In genomic region chrX:71253253-71254091, GRCh38 we compare ENCODE assay signal across 8 cellular contexts. TPM values are rescaled to one million over a fixed set of nuclear protein-coding genes. Genes with fewer than 3 reads are reported as not detected.
DNase-seq lines count a peak whose midpoint lies in the region; ATAC-seq and TF ChIP-seq lines count a peak whose summit lies in the region.

No MANE protein-coding gene starts in this region.

- H3K27ac ChIP-seq in vagina: peak overlapping the region; percentile 84

- peak overlapping the region; percentile 56 to 65 for H3K4me3 ChIP-seq in vagina

- ATAC-seq in natural killer cell treated with Interleukin-12 subunit alpha and Interleukin-12 subunit beta and Interleukin-15 and Interleukin-18, amount 100 ng/mL, for 72 hours: no peak

- no peaks in the 10 kb centered on the region for H3K27me3 ChIP-seq in vagina

- DNase-seq in NCI-H2081 (lab: John Stamatoyannopoulos, UW) (peak; percentile 47 to 51), NCI-H2081 treated with DMSO at 0.1 percent for 48 hours (lab: John Stamatoyannopoulos, UW) (no peak), NCI-H1105 treated with DMSO at 0.1 percent for 48 hours (lab: John Stamatoyannopoulos, UW) (peak; percentile 3), fibroblast of gingiva (ENCODE audit: low read depth) (peak; percentile 10), vagina (ENCODE audit: extremely low spot score in 2 of 2) (no peak), DMS114 treated with DMSO at 0.1 percent for 48 hours (lab: John Stamatoyannopoulos, UW; ENCODE audit: unreplicated experiment) (no peak)
- DNase-seq in activated T-cell treated with anti-CD3 and anti-CD28 coated beads, Interleukin-2, amount 50 U/mL, for 24 hours: peak; percentile 48
- no peak for DNase-seq in natural killer cell treated with Interleukin-12 subunit alpha and Interleukin-12 subunit beta and Interleukin-15 and Interleukin-18, amount 100 ng/mL, for 72 hours (ENCODE audit: low spot score)

- peak overlapping the region; percentile 91 for H3K27ac Mint-ChIP-seq in activated T-cell treated with anti-CD3 and anti-CD28 coated beads, Interleukin-2, amount 50 U/mL, for 24 hours
- H3K27ac Mint-ChIP-seq in natural killer cell treated with Interleukin-12 subunit alpha and Interleukin-12 subunit beta and Interleukin-15 and Interleukin-18, amount 100 ng/mL, for 72 hours: peak overlapping the region; percentile 79 to 85

- TF ChIP-seq CTCF in vagina (IDR thresholded peaks at IDR 0.05): no peak

- intact Hi-C loops in vagina (cut with DNase I): loop anchor here (2.0 kb wide), 1 partner anchor 113 kb away; the partner anchor contains the start of gene TAF1

- peaks cover 16% of the 10 kb centered on the region for H3K4me1 ChIP-seq in vagina

- H3K36me3 ChIP-seq in vagina: peaks cover 0 to 9% of the 10 kb centered on the region in 2 donors

- peaks cover 27% of the 10 kb centered on the region for H3K36me3 Mint-ChIP-seq in activated T-cell treated with anti-CD3 and anti-CD28 coated beads, Interleukin-2, amount 50 U/mL, for 24 hours (ENCODE audit: low read depth)
- no peaks in the 10 kb centered on the region for H3K36me3 Mint-ChIP-seq in natural killer cell treated with Interleukin-12 subunit alpha and Interleukin-12 subunit beta and Interleukin-15 and Interleukin-18, amount 100 ng/mL, for 72 hours

- H3K4me3 Mint-ChIP-seq in activated T-cell treated with anti-CD3 and anti-CD28 coated beads, Interleukin-2, amount 50 U/mL, for 24 hours: peak overlapping the region; percentile 91
- peak overlapping the region; percentile 94 for H3K4me3 Mint-ChIP-seq in natural killer cell treated with Interleukin-12 subunit alpha and Interleukin-12 subunit beta and Interleukin-15 and Interleukin-18, amount 100 ng/mL, for 72 hours

- H3K4me1 Mint-ChIP-seq in activated T-cell treated with anti-CD3 and anti-CD28 coated beads, Interleukin-2, amount 50 U/mL, for 24 hours (ENCODE audit: low read depth): peaks cover 35% of the 10 kb centered on the region
- peaks cover 14 to 17% of the 10 kb centered on the region in 2 donors for H3K4me1 Mint-ChIP-seq in natural killer cell treated with Interleukin-12 subunit alpha and Interleukin-12 subunit beta and Interleukin-15 and Interleukin-18, amount 100 ng/mL, for 72 hours (ENCODE audit: low read depth in 2 of 2)

- H3K9me3 ChIP-seq in vagina: no peaks in the 10 kb centered on the region

- H3K27me3 Mint-ChIP-seq in activated T-cell treated with anti-CD3 and anti-CD28 coated beads, Interleukin-2, amount 50 U/mL, for 24 hours: peaks cover 13% of the 10 kb centered on the region
- peaks cover 0 to 3% of the 10 kb centered on the region in 2 donors for H3K27me3 Mint-ChIP-seq in natural killer cell treated with Interleukin-12 subunit alpha and Interleukin-12 subunit beta and Interleukin-15 and Interleukin-18, amount 100 ng/mL, for 72 hours

- H3K9me3 Mint-ChIP-seq in activated T-cell treated with anti-CD3 and anti-CD28 coated beads, Interleukin-2, amount 50 U/mL, for 24 hours: no peaks in the 10 kb centered on the region
- no peaks in the 10 kb centered on the region for H3K9me3 Mint-ChIP-seq in natural killer cell treated with Interleukin-12 subunit alpha and Interleukin-12 subunit beta and Interleukin-15 and Interleukin-18, amount 100 ng/mL, for 72 hours

- TF ChIP-seq POLR2A in vagina (IDR thresholded peaks at IDR 0.05): no peak

RNA-seq across cellular contexts. Expression of gene ZMYM3, which starts 0.5 kb away (rescaled TPM):
- 10 to 100 TPM; 14.7 to 16.8 TPM for total RNA-seq in natural killer cell treated with Interleukin-12 subunit alpha and Interleukin-12 subunit beta and Interleukin-15 and Interleukin-18, amount 100 ng/mL, for 72 hours
- 27.0 TPM for total RNA-seq in vagina

RNA-seq across cellular contexts. Expression of gene NONO, which starts 30.0 kb away (rescaled TPM):
- 100 to 1,000 TPM; 403 to 406 TPM for total RNA-seq in natural killer cell treated with Interleukin-12 subunit alpha and Interleukin-12 subunit beta and Interleukin-15 and Interleukin-18, amount 100 ng/mL, for 72 hours
- total RNA-seq in vagina: 171 TPM

RNA-seq across cellular contexts. Expression of gene GJB1, which starts 30.4 kb away (rescaled TPM):
- not detected for total RNA-seq in natural killer cell treated with Interleukin-12 subunit alpha and Interleukin-12 subunit beta and Interleukin-15 and Interleukin-18, amount 100 ng/mL, for 72 hours
- total RNA-seq in vagina: not detected

RNA-seq across cellular contexts. Expression of gene ITGB1BP2, which starts 48.1 kb away (rescaled TPM):
- 10 to 100 TPM in 1 of 2 donors, 1 to 10 TPM in 1; 2.5 to 10.4 TPM for total RNA-seq in natural killer cell treated with Interleukin-12 subunit alpha and Interleukin-12 subunit beta and Interleukin-15 and Interleukin-18, amount 100 ng/mL, for 72 hours
- total RNA-seq in vagina: 1.7 TPM

Comparison
In these comparisons a context has a peak if more than half of its experiments do, and no peak if none do; other contexts are left out.
1. DNase-seq: peak in NCI-H2081 (2 of 2), NCI-H1105 treated with DMSO at 0.1 percent for 48 hours (single experiment), activated T-cell treated with anti-CD3 and anti-CD28 coated beads, Interleukin-2, amount 50 U/mL, for 24 hours (single experiment) and fibroblast of gingiva (single experiment); none in NCI-H2081 treated with DMSO at 0.1 percent for 48 hours (single experiment), natural killer cell treated with Interleukin-12 subunit alpha and Interleukin-12 subunit beta and Interleukin-15 and Interleukin-18, amount 100 ng/mL, for 72 hours (single experiment), vagina (0 of 2) and DMS114 treated with DMSO at 0.1 percent for 48 hours (single experiment).